Comparison of ENCODE assay signal across 1 cellular context in the genomic region with DNA sequence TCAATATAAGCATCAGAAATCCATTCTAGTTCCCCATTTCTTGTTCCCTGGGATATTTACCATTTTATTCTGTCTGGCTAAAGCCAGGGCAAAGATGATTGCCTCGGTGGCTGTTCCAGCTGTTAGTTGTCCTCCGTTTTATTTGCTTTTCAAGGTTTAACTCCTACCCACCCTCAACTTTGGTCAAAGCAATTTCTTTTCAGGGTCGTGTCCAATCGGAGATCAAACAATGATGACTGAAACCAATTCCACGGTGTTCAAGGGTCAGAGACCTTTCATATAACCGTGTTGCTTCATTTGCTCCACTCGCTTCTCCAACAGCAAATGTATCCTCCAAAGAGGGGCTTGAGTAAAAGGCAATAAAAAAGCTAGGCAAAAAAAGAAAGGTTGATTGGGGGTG.
TF ChIP-seq lines count a peak whose summit lies in the region.

No MANE protein-coding gene starts in this region.

TF ChIP-seq in SK-N-SH, 30 proteins besides CTCF, POLR2A, EP300 and RAD21 (continued from another document):
- TF ChIP-seq, protein P1, sequence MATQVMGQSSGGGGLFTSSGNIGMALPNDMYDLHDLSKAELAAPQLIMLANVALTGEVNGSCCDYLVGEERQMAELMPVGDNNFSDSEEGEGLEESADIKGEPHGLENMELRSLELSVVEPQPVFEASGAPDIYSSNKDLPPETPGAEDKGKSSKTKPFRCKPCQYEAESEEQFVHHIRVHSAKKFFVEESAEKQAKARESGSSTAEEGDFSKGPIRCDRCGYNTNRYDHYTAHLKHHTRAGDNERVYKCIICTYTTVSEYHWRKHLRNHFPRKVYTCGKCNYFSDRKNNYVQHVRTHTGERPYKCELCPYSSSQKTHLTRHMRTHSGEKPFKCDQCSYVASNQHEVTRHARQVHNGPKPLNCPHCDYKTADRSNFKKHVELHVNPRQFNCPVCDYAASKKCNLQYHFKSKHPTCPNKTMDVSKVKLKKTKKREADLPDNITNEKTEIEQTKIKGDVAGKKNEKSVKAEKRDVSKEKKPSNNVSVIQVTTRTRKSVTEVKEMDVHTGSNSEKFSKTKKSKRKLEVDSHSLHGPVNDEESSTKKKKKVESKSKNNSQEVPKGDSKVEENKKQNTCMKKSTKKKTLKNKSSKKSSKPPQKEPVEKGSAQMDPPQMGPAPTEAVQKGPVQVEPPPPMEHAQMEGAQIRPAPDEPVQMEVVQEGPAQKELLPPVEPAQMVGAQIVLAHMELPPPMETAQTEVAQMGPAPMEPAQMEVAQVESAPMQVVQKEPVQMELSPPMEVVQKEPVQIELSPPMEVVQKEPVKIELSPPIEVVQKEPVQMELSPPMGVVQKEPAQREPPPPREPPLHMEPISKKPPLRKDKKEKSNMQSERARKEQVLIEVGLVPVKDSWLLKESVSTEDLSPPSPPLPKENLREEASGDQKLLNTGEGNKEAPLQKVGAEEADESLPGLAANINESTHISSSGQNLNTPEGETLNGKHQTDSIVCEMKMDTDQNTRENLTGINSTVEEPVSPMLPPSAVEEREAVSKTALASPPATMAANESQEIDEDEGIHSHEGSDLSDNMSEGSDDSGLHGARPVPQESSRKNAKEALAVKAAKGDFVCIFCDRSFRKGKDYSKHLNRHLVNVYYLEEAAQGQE (IDR thresholded peaks at IDR 0.05; ENCODE audit: low read depth, low read length) = no peak
- TF ChIP-seq SMC3 (IDR thresholded peaks at IDR 0.05; ENCODE audit: low read depth, low read length) (no peak), YY1 (IDR thresholded peaks at IDR 0.05; ENCODE audit: low read depth) (no peak)
